ENCODE assay signal across 8 cellular contexts in genomic region chr9:38619556-38620447, GRCh38. TPM values are rescaled to one million over a fixed set of nuclear protein-coding genes. Genes with fewer than 3 reads are reported as not detected.
DNase-seq lines count a peak whose midpoint lies in the region; ATAC-seq and TF ChIP-seq lines count a peak whose summit lies in the region.

No MANE protein-coding gene starts in this region.

- 2% methylated on average over 53 of the region's 58 CpGs for WGBS in HUES64

- peak overlapping the region; percentile 76; the same call in 1 of the 2 replicates for H3K27ac Mint-ChIP-seq in WTC11

- peaks cover 16% of the 10 kb centered on the region for H3K36me3 Mint-ChIP-seq in WTC11

- POLR2A ChIA-PET in WTC11 (lab: Charles Lee): no interaction called here

- H3K9me3 Mint-ChIP-seq in WTC11: peaks cover 13% of the 10 kb centered on the region

- H3K4me3 ChIP-seq in HUES64 (ENCODE audit: low read length): peak overlapping the region; percentile 69
- peak overlapping the region; percentile 75 to 77 for H3K4me3 ChIP-seq in mucosa of rectum (ENCODE audit: low read length in 2 of 2)

- H3K9ac ChIP-seq in HUES64 (ENCODE audit: low read depth, low read length) (peak overlapping the region; percentile 70), mucosa of rectum (ENCODE audit: low read depth in 1 of 2, low read length in 2 of 2) (peak overlapping the region; percentile 24 to 66)

- H3K4me3 Mint-ChIP-seq in WTC11: peak overlapping the region; percentile 88

- H3K36me3 ChIP-seq in HUES64 (ENCODE audit: insufficient read depth, low read length) (no peaks in the 10 kb centered on the region), mucosa of rectum (ENCODE audit: control insufficient read depth in 2 of 2, insufficient read depth in 2 of 2, low read length in 2 of 2) (no peaks in the 10 kb centered on the region)

- DNase-seq in WTC11 (ENCODE audit: low spot score): peak; percentile 36
- DNase-seq in ecto neural progenitor cell (ENCODE audit: low spot score): peak; percentile 55
- peak in 1 of 49 donors; percentile 41 for DNase-seq in substantia nigra (lab: John Stamatoyannopoulos, UW)
- no peak for DNase-seq in GM19238 (ENCODE audit: insufficient read length, low spot score)
- DNase-seq in mucosa of gallbladder (ENCODE audit: low spot score): no peak
- DNase-seq in SHP77 (lab: John Stamatoyannopoulos, UW): no peak

- ATAC-seq in WTC11: peak; percentile 11

- H3K27ac ChIP-seq in HUES64 (ENCODE audit: low read depth, low read length) (no peak overlapping the region), mucosa of rectum (ENCODE audit: low read depth in 2 of 2, low read length in 2 of 2) (peak overlapping the region; percentile 75 to 80), substantia nigra (ENCODE audit: low read depth, low read length, poor library complexity, severe bottlenecking) (peak overlapping the region; percentile 88)

- H3K27me3 ChIP-seq in HUES64 (ENCODE audit: insufficient read depth, low read length) (peaks cover 55% of the 10 kb centered on the region), mucosa of rectum (ENCODE audit: control insufficient read depth in 2 of 2, insufficient read depth in 2 of 2, low read length in 2 of 2) (no peaks in the 10 kb centered on the region)

- peaks cover 46% of the 10 kb centered on the region for H3K27me3 Mint-ChIP-seq in WTC11 (ENCODE audit: low read depth)

- peaks cover 12% of the 10 kb centered on the region for H3K4me1 Mint-ChIP-seq in WTC11

- TF ChIP-seq CTCF in WTC11 (IDR thresholded peaks at IDR 0.05): no peak

- peaks cover 12% of the 10 kb centered on the region for H3K9me3 ChIP-seq in HUES64 (ENCODE audit: insufficient read depth, low read depth, low read length)
- H3K9me3 ChIP-seq in mucosa of rectum (ENCODE audit: control insufficient read depth in 2 of 2, low read length in 2 of 2): peaks cover 0 to 2% of the 10 kb centered on the region in 2 donors

- CTCF ChIA-PET in WTC11 (lab: Charles Lee): interaction anchor here (0.6 to 2.5 kb wide), 14 partner anchors 15 to 717 kb away, joined by 3 to 15 read pairs (median 4); partner anchors contain the start of gene ALDH1B1

- H3K4me1 ChIP-seq in HUES64 (ENCODE audit: insufficient read depth, low read length) (peaks cover 8% of the 10 kb centered on the region), mucosa of rectum (ENCODE audit: control insufficient read depth in 2 of 2, insufficient read depth in 2 of 2, low read length in 2 of 2) (peaks cover 6% of the 10 kb centered on the region in 2 donors)

TF ChIP-seq in WTC11, 78 proteins besides CTCF, POLR2A, EP300 and RAD21 (continues in another document):
- TF ChIP-seq FOXK1 (CRISPR knock-in tag; IDR thresholded peaks at IDR 0.05) (no peak), SMAD4 (CRISPR knock-in tag; IDR thresholded peaks at IDR 0.05) (no peak), ZNF671 (CRISPR knock-in tag; IDR thresholded peaks at IDR 0.05) (no peak), ZNF232 (CRISPR knock-in tag; IDR thresholded peaks at IDR 0.05) (no peak), E2F1 (CRISPR knock-in tag; IDR thresholded peaks at IDR 0.05) (no peak), IRF2 (CRISPR knock-in tag; IDR thresholded peaks at IDR 0.05; ENCODE audit: borderline replicate concordance, low read depth) (no peak), ZNF396 (CRISPR knock-in tag; IDR thresholded peaks at IDR 0.05; ENCODE audit: borderline replicate concordance) (no peak), E2F4 (CRISPR knock-in tag; IDR thresholded peaks at IDR 0.05; ENCODE audit: borderline replicate concordance, low read depth) (no peak), ZNF425 (CRISPR knock-in tag; conservative IDR thresholded peaks at IDR 0.05) (no peak), MAX (CRISPR knock-in tag; IDR thresholded peaks at IDR 0.05) (no peak), SP1 (CRISPR knock-in tag; conservative IDR thresholded peaks at IDR 0.05) (no peak), ATF1 (CRISPR knock-in tag; IDR thresholded peaks at IDR 0.05) (no peak), GRHL2 (CRISPR knock-in tag; IDR thresholded peaks at IDR 0.05; ENCODE audit: insufficient replicate concordance, severe bottlenecking) (no peak)
- TF ChIP-seq, protein P1, sequence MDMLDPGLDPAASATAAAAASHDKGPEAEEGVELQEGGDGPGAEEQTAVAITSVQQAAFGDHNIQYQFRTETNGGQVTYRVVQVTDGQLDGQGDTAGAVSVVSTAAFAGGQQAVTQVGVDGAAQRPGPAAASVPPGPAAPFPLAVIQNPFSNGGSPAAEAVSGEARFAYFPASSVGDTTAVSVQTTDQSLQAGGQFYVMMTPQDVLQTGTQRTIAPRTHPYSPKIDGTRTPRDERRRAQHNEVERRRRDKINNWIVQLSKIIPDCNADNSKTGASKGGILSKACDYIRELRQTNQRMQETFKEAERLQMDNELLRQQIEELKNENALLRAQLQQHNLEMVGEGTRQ (CRISPR knock-in tag; IDR thresholded peaks at IDR 0.05): no peak
- TF ChIP-seq, protein P2, sequence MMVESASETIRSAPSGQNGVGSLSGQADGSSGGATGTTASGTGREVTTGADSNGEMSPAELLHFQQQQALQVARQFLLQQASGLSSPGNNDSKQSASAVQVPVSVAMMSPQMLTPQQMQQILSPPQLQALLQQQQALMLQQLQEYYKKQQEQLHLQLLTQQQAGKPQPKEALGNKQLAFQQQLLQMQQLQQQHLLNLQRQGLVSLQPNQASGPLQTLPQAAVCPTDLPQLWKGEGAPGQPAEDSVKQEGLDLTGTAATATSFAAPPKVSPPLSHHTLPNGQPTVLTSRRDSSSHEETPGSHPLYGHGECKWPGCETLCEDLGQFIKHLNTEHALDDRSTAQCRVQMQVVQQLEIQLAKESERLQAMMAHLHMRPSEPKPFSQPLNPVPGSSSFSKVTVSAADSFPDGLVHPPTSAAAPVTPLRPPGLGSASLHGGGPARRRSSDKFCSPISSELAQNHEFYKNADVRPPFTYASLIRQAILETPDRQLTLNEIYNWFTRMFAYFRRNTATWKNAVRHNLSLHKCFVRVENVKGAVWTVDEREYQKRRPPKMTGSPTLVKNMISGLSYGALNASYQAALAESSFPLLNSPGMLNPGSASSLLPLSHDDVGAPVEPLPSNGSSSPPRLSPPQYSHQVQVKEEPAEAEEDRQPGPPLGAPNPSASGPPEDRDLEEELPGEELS (CRISPR knock-in tag; IDR thresholded peaks at IDR 0.05): no peak
- TF ChIP-seq, protein P3, sequence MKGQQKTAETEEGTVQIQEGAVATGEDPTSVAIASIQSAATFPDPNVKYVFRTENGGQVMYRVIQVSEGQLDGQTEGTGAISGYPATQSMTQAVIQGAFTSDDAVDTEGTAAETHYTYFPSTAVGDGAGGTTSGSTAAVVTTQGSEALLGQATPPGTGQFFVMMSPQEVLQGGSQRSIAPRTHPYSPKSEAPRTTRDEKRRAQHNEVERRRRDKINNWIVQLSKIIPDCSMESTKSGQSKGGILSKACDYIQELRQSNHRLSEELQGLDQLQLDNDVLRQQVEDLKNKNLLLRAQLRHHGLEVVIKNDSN (CRISPR knock-in tag; IDR thresholded peaks at IDR 0.05): no peak

RNA-seq across cellular contexts. Expression of gene ANKRD18A, which starts 0.6 kb away (rescaled TPM):
- 4.2 TPM for polyA plus RNA-seq in HUES64 (2013, experiment 1 of 2)
- 5.1 TPM for polyA plus RNA-seq in HUES64 (2013, experiment 2 of 2)
- total RNA-seq in WTC11 (2021) (10.8 to 15.7 TPM (median 12.9 TPM) in 3 replicates), mucosa of gallbladder (11.8 TPM)

Comparison
In these comparisons a context has a peak if more than half of its experiments do, and no peak if none do; other contexts are left out.
1. DNase-seq: peak in WTC11 (single experiment) and ecto neural progenitor cell (single experiment); none in GM19238 (single experiment), mucosa of gallbladder (single experiment) and SHP77 (0 of 2).